16 cellular contexts compared by ENCODE assay signal in genomic region chr16:81645925-81646324, GRCh38.
DNase-seq lines count a peak whose midpoint lies in the region; ATAC-seq and TF ChIP-seq lines count a peak whose summit lies in the region.
"Had no signal": no experiment of that assay in that cellular context is flagged by ENCODE, and none has a peak within 500 bp of the region (broad histone marks: within the 10 kb centered on the region; RNA-seq: fewer than 3 reads in every experiment).

No MANE protein-coding gene starts in this region.

- H3K27me3 ChIP-seq in mammary epithelial cell (ENCODE audit: insufficient read depth, low read length) (no peaks in the 10 kb centered on the region), muscle layer of colon (ENCODE audit: control insufficient read depth in 1 of 2, insufficient read depth in 2 of 2, low read length in 2 of 2) (no peaks in the 10 kb centered on the region), suprapubic skin (no peaks in the 10 kb centered on the region)
- H3K27me3 ChIP-seq: BE2C, colonic mucosa had no signal

- H3K27ac Mint-ChIP-seq in WTC11: no peak overlapping the region
- H3K27ac Mint-ChIP-seq: T-cell had no signal

- no peak overlapping the region for H3K4me3 Mint-ChIP-seq in WTC11
- H3K4me3 Mint-ChIP-seq: T-cell had no signal

- dilution Hi-C loops in mammary epithelial cell (cut with HindIII; ENCODE audit: low sequenced_read_pairs): no loop called here

- TF ChIP-seq EP300 in suprapubic skin (IDR thresholded peaks at IDR 0.05): no peak

- in situ Hi-C loops in mammary epithelial cell (cut with MboI; ENCODE audit: low sequenced_read_pairs in 2 of 2): no loop called here

- no peak for TF ChIP-seq CTCF in mammary epithelial cell (conservative IDR thresholded peaks at IDR 0.05 in 1 of 2, IDR thresholded peaks at IDR 0.05 in 1 of 2; ENCODE audit: extremely low read depth in 1 of 2, insufficient read depth in 1 of 2, low read depth in 1 of 2, low read length in 2 of 2)
- TF ChIP-seq CTCF in suprapubic skin (IDR thresholded peaks at IDR 0.05): no peak
- no peak for TF ChIP-seq CTCF in WTC11 (IDR thresholded peaks at IDR 0.05)

- H3K4me2 ChIP-seq in mammary epithelial cell (ENCODE audit: insufficient read depth, low read depth, low read length): peak overlapping the region; percentile 58

- no TSS peak for BruUV-seq in mammary epithelial cell (replicated peaks; lab: Mats Ljungman, UMichigan)

- H2AFZ ChIP-seq in mammary epithelial cell (ENCODE audit: low read depth, low read length): no peak overlapping the region

- H3K9me3 ChIP-seq in mammary epithelial cell (replicated peaks; ENCODE audit: insufficient read depth, low read length) (no peaks in the 10 kb centered on the region), muscle layer of colon (ENCODE audit: low read length) (no peaks in the 10 kb centered on the region), suprapubic skin (no peaks in the 10 kb centered on the region)
- H3K9me3 ChIP-seq: BE2C, colonic mucosa, mucosa of descending colon had no signal

- intact Hi-C loops in mammary epithelial cell (cut with micrococcal nuclease): loop anchor here (5.0 kb wide), 1 partner anchor 51 kb away; no protein-coding TSS in a partner anchor

- H3K27me3 Mint-ChIP-seq in WTC11 (ENCODE audit: low read depth): no peaks in the 10 kb centered on the region
- H3K27me3 Mint-ChIP-seq: T-cell had no signal

- H3K4me1 ChIP-seq in mammary epithelial cell (ENCODE audit: insufficient read depth, low read length) (peaks cover 29% of the 10 kb centered on the region), muscle layer of colon (ENCODE audit: insufficient read depth, low read length) (peaks cover 22% of the 10 kb centered on the region), suprapubic skin (peaks cover 38% of the 10 kb centered on the region)
- H3K4me1 ChIP-seq: colonic mucosa had no signal

- DNase-seq in NCI-H2171 treated with DMSO at 0.1 percent for 48 hours (lab: John Stamatoyannopoulos, UW) (peak; percentile 57), NCI-H2171 (lab: John Stamatoyannopoulos, UW) (no peak), mammary epithelial cell (no peak), suprapubic skin (ENCODE audit: low spot score in 2 of 2) (no peak), WTC11 (ENCODE audit: low spot score) (no peak)
- DNase-seq: activated naive CD4-positive, alpha-beta T cell; colonic mucosa; mucosa of descending colon; stimulated activated CD4-positive, alpha-beta T cell treated with anti-CD3 and anti-CD28 coated beads, Interleukin-4, amount 100 ng/mL, for 24 hours; T-cell had no signal

- no peak for TF ChIP-seq POLR2A in suprapubic skin (IDR thresholded peaks at IDR 0.05)

- H3K36me3 ChIP-seq in mammary epithelial cell (ENCODE audit: insufficient read depth, low read length) (peaks cover 5% of the 10 kb centered on the region), muscle layer of colon (ENCODE audit: insufficient read depth, low read length) (no peaks in the 10 kb centered on the region), suprapubic skin (peaks cover 3% of the 10 kb centered on the region)
- H3K36me3 ChIP-seq: BE2C, colonic mucosa had no signal

- H4K20me1 ChIP-seq in mammary epithelial cell (ENCODE audit: insufficient read depth, low read length): no peaks in the 10 kb centered on the region

- H3K9me3 Mint-ChIP-seq in WTC11: no peaks in the 10 kb centered on the region

- H3K9ac ChIP-seq in mammary epithelial cell (ENCODE audit: insufficient read depth, low read length) (peak overlapping the region; percentile 57), muscle layer of colon (ENCODE audit: low read length) (no peak overlapping the region)

- ATAC-seq in WTC11 (no peak), HG02610 (IDR thresholded peaks at IDR 0.05; ENCODE audit: unreplicated experiment) (no peak), HG03342 (IDR thresholded peaks at IDR 0.05; ENCODE audit: unreplicated experiment) (no peak)
- ATAC-seq: HCT116, sciatic nerve, T-cell had no signal

- 83% methylated on average over 3 of the region's 4 CpGs for WGBS in mammary epithelial cell (ENCODE audit: low coverage, missing lambda C conversion rate)
- 82% methylated on average over 4 of the region's 4 CpGs for WGBS in suprapubic skin

- CTCF ChIA-PET in mammary epithelial cell (lab: Charles Lee; ENCODE audit: low non-redundant PET): no interaction called here
- CTCF ChIA-PET in WTC11 (lab: Charles Lee): no interaction called here

- peaks cover 89% of the 10 kb centered on the region for H3K79me2 ChIP-seq in mammary epithelial cell (ENCODE audit: insufficient read depth, low read length)

- H3K4me1 Mint-ChIP-seq in WTC11: peaks cover 30% of the 10 kb centered on the region

- H3K4me3 ChIP-seq in mammary epithelial cell (replicated peaks in 1 of 3; ENCODE audit: insufficient read depth in 1 of 3, low read depth in 2 of 3, low read length in 3 of 3) (peak overlapping the region in 1 of 3 experiments; percentile 1), muscle layer of colon (ENCODE audit: low read depth in 1 of 2, low read length in 2 of 2) (peak overlapping the region in 1 of 2 donors; percentile 42), suprapubic skin (no peak overlapping the region)
- H3K4me3 ChIP-seq: colonic mucosa, mucosa of descending colon had no signal

- H3K36me3 Mint-ChIP-seq in WTC11: no peaks in the 10 kb centered on the region

- POLR2A ChIA-PET in WTC11 (lab: Charles Lee): no interaction called here

- H3K27ac ChIP-seq in mammary epithelial cell (ENCODE audit: insufficient read depth, low read depth, low read length) (peak overlapping the region; percentile 77), muscle layer of colon (ENCODE audit: low read depth, low read length) (peak overlapping the region; percentile 28), suprapubic skin (peak overlapping the region; percentile 54)
- H3K27ac ChIP-seq: colonic mucosa had no signal

TF ChIP-seq in WTC11, 78 proteins besides CTCF, POLR2A, EP300 and RAD21 (continues in another document):
- TF ChIP-seq, protein P1, sequence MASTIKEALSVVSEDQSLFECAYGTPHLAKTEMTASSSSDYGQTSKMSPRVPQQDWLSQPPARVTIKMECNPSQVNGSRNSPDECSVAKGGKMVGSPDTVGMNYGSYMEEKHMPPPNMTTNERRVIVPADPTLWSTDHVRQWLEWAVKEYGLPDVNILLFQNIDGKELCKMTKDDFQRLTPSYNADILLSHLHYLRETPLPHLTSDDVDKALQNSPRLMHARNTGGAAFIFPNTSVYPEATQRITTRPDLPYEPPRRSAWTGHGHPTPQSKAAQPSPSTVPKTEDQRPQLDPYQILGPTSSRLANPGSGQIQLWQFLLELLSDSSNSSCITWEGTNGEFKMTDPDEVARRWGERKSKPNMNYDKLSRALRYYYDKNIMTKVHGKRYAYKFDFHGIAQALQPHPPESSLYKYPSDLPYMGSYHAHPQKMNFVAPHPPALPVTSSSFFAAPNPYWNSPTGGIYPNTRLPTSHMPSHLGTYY (CRISPR knock-in tag; IDR thresholded peaks at IDR 0.05): no peak
- no peak for TF ChIP-seq ZNF425 (CRISPR knock-in tag; conservative IDR thresholded peaks at IDR 0.05)
- TF ChIP-seq PRRX2 (CRISPR knock-in tag; IDR thresholded peaks at IDR 0.05): no peak
- TF ChIP-seq, protein P2, sequence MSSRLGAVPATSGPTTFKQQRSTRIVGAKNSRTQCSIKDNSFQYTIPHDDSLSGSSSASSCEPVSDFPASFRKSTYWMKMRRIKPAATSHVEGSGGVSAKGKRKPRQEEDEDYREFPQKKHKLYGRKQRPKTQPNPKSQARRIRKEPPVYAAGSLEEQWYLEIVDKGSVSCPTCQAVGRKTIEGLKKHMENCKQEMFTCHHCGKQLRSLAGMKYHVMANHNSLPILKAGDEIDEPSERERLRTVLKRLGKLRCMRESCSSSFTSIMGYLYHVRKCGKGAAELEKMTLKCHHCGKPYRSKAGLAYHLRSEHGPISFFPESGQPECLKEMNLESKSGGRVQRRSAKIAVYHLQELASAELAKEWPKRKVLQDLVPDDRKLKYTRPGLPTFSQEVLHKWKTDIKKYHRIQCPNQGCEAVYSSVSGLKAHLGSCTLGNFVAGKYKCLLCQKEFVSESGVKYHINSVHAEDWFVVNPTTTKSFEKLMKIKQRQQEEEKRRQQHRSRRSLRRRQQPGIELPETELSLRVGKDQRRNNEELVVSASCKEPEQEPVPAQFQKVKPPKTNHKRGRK (CRISPR knock-in tag; IDR thresholded peaks at IDR 0.05; ENCODE audit: borderline replicate concordance): no peak
- TF ChIP-seq GABPB1 (CRISPR knock-in tag; IDR thresholded peaks at IDR 0.05): no peak
- no peak for TF ChIP-seq TEAD4 (CRISPR knock-in tag; IDR thresholded peaks at IDR 0.05)
- no peak for TF ChIP-seq NR1H2 (CRISPR knock-in tag; IDR thresholded peaks at IDR 0.05)
- no peak for TF ChIP-seq ZNF263 (CRISPR knock-in tag; IDR thresholded peaks at IDR 0.05; ENCODE audit: low read depth)
- TF ChIP-seq EMX1 (CRISPR knock-in tag; IDR thresholded peaks at IDR 0.05): no peak
- no peak for TF ChIP-seq ZNF671 (CRISPR knock-in tag; IDR thresholded peaks at IDR 0.05)
- TF ChIP-seq, protein P3, sequence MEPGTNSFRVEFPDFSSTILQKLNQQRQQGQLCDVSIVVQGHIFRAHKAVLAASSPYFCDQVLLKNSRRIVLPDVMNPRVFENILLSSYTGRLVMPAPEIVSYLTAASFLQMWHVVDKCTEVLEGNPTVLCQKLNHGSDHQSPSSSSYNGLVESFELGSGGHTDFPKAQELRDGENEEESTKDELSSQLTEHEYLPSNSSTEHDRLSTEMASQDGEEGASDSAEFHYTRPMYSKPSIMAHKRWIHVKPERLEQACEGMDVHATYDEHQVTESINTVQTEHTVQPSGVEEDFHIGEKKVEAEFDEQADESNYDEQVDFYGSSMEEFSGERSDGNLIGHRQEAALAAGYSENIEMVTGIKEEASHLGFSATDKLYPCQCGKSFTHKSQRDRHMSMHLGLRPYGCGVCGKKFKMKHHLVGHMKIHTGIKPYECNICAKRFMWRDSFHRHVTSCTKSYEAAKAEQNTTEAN (CRISPR knock-in tag; IDR thresholded peaks at IDR 0.05): no peak
- TF ChIP-seq TP53 (CRISPR knock-in tag; IDR thresholded peaks at IDR 0.05): no peak
- no peak for TF ChIP-seq RELA (CRISPR knock-in tag; IDR thresholded peaks at IDR 0.05; ENCODE audit: borderline replicate concordance)
